ENCODE assay signal across 7 cellular contexts in the genomic region with DNA sequence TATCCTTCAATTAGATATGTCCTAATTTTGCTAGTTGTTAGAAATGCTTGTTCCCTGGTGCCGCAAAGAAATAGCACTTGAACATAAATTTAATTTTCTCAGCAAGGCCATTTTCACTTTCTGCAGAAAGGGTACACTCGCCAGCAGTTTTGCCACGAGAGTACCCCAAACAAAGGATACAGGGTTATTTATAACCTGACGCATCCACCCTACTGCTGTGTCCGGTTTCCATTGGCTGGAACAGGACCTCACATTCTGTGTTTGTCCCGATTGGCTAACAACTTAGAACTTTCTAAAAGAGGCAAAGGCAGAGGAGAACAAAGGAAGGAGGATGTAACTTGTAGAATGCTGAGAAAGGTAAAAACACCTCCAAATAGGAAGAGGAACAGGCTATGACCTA. TPM values are rescaled to one million over a fixed set of nuclear protein-coding genes. Genes with fewer than 3 reads are reported as not detected.
"Had no signal": no experiment of that assay in that cellular context is flagged by ENCODE, and none has a peak within 500 bp of the region (broad histone marks: within the 10 kb centered on the region; RNA-seq: fewer than 3 reads in every experiment).

No MANE protein-coding gene starts in this region.

RNA-seq across cellular contexts. Expression of gene ZNF280B, which starts 1.4 kb away (rescaled TPM):
- total RNA-seq: MCF 10A had no signal

RNA-seq across cellular contexts. Expression of gene ZNF280A, which starts 10.2 kb away (rescaled TPM):
- total RNA-seq: activated CD8-positive, alpha-beta T cell treated with anti-CD3 and anti-CD28 coated beads for 36 hours; activated naive CD8-positive, alpha-beta T cell treated with anti-CD3 and anti-CD28 coated beads for 36 hours; breast epithelium; MCF 10A; PC-3; T-helper 17 cell had no signal
- polyA plus RNA-seq: IgD-negative memory B cell had no signal

RNA-seq across cellular contexts. Expression of gene PRAME, which starts 49.2 kb away (rescaled TPM):
- total RNA-seq: activated CD8-positive, alpha-beta T cell treated with anti-CD3 and anti-CD28 coated beads for 36 hours; activated naive CD8-positive, alpha-beta T cell treated with anti-CD3 and anti-CD28 coated beads for 36 hours; MCF 10A; T-helper 17 cell had no signal
- polyA plus RNA-seq: IgD-negative memory B cell had no signal
